1 cellular context compared by ENCODE assay signal in the genomic region with DNA sequence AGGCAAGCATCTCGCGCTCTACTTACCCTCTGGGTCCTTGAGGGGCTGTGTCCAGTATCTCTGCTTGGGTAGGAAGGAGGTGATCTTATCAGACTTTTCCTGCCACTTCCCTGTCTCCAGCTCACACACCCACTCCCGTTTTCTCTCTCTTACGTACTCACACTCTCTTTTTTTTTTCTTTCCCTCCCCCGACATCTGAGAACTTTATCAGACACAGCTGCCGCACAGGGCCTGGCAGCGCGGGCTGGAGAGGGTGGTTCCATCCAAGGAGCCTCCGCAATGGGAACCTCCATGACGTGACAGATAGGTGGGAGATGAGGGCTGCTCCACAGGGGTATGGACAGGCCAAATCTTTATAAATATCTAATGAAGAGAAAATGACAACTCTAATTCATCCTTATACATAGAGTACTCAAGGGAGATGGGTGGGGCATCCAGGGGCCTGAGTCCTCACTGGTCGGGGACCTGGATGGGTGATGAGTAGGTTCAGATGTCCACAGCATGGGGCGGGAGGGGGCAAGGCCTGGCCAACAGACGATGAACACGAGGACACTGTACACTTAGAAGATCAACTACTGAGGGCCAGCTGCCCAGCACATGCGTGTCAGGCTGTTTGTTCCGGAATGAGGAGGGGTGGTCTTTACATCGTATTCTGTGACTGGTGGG.
TF ChIP-seq lines count a peak whose summit lies in the region.

No MANE protein-coding gene starts in this region.

TF ChIP-seq in HEK293, 187 proteins besides CTCF, POLR2A, EP300 and RAD21 (continued from another document):
- TF ChIP-seq, protein P1, sequence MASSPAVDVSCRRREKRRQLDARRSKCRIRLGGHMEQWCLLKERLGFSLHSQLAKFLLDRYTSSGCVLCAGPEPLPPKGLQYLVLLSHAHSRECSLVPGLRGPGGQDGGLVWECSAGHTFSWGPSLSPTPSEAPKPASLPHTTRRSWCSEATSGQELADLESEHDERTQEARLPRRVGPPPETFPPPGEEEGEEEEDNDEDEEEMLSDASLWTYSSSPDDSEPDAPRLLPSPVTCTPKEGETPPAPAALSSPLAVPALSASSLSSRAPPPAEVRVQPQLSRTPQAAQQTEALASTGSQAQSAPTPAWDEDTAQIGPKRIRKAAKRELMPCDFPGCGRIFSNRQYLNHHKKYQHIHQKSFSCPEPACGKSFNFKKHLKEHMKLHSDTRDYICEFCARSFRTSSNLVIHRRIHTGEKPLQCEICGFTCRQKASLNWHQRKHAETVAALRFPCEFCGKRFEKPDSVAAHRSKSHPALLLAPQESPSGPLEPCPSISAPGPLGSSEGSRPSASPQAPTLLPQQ (tag by site-specific recombination; IDR thresholded peaks at IDR 0.05), result no peak
- TF ChIP-seq, protein P2, sequence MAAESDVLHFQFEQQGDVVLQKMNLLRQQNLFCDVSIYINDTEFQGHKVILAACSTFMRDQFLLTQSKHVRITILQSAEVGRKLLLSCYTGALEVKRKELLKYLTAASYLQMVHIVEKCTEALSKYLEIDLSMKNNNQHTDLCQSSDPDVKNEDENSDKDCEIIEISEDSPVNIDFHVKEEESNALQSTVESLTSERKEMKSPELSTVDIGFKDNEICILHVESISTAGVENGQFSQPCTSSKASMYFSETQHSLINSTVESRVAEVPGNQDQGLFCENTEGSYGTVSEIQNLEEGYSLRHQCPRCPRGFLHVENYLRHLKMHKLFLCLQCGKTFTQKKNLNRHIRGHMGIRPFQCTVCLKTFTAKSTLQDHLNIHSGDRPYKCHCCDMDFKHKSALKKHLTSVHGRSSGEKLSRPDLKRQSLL (tag by site-specific recombination; IDR thresholded peaks at IDR 0.05), result no peak
- TF ChIP-seq ZNF76 (tag by site-specific recombination; IDR thresholded peaks at IDR 0.05; ENCODE audit: borderline replicate concordance, low read depth) (no peak), ZNF350 (tag by site-specific recombination; IDR thresholded peaks at IDR 0.05) (no peak), ZNF18 (tag by site-specific recombination; IDR thresholded peaks at IDR 0.05) (no peak), ZNF639 (tag by site-specific recombination; IDR thresholded peaks at IDR 0.05) (no peak), ZNF510 (tag by site-specific recombination; IDR thresholded peaks at IDR 0.05; ENCODE audit: insufficient replicate concordance) (no peak)
